14 cellular contexts compared by ENCODE assay signal in genomic region chr4:81690871-81691270, GRCh38.
DNase-seq lines count a peak whose midpoint lies in the region; ATAC-seq and TF ChIP-seq lines count a peak whose summit lies in the region.
"Had no signal": no experiment of that assay in that cellular context is flagged by ENCODE, and none has a peak within 500 bp of the region (broad histone marks: within the 10 kb centered on the region; RNA-seq: fewer than 3 reads in every experiment).

No MANE protein-coding gene starts in this region.

- H3K36me3 ChIP-seq in OCI-LY7 (ENCODE audit: insufficient read depth, low read length) (no peaks in the 10 kb centered on the region), parathyroid adenoma (ENCODE audit: control insufficient read depth, insufficient read depth, low read length) (no peaks in the 10 kb centered on the region)
- H3K36me3 ChIP-seq in effector memory CD4-positive, alpha-beta T cell (ENCODE audit: control insufficient read depth, insufficient read depth, low read length), result no peaks in the 10 kb centered on the region

- no peaks in the 10 kb centered on the region; the same call in 1 of the 2 replicates for H3K9me3 ChIP-seq in OCI-LY7 (ENCODE audit: low read length)
- H3K9me3 ChIP-seq in parathyroid adenoma (ENCODE audit: control insufficient read depth, low read length), result no peaks in the 10 kb centered on the region
- no peaks in the 10 kb centered on the region for H3K9me3 ChIP-seq in effector memory CD4-positive, alpha-beta T cell (ENCODE audit: control insufficient read depth, low read length)
- H3K9me3 ChIP-seq: Caco-2 had no signal

- H3K4me3 ChIP-seq in OCI-LY7 (ENCODE audit: low read depth, low read length, poor library complexity, severe bottlenecking) (no peak overlapping the region), parathyroid adenoma (ENCODE audit: low read depth, low read length) (no peak overlapping the region)
- H3K4me3 ChIP-seq in effector memory CD4-positive, alpha-beta T cell (ENCODE audit: insufficient read depth, low read depth, low read length, poor library complexity, severe bottlenecking), result no peak overlapping the region
- H3K4me3 ChIP-seq: GM23248 had no signal

- peaks cover 27% of the 10 kb centered on the region for H3K4me1 ChIP-seq in OCI-LY7 (ENCODE audit: insufficient read depth, low read length, poor library complexity, severe bottlenecking)
- peaks cover 11% of the 10 kb centered on the region for H3K4me1 ChIP-seq in parathyroid adenoma
- no peaks in the 10 kb centered on the region for H3K4me1 ChIP-seq in effector memory CD4-positive, alpha-beta T cell (ENCODE audit: control insufficient read depth, insufficient read depth, low read length, poor library complexity, severe bottlenecking)
- H3K4me1 ChIP-seq: Caco-2 had no signal

- POLR2A ChIA-PET in OCI-LY7 (lab: Charles Lee) (interaction anchor here (0.6 kb wide), 1 partner anchor 258 kb away, joined by 3 read pairs; no protein-coding TSS in a partner anchor), WTC11 (lab: Charles Lee) (no interaction called here)

- no peaks in the 10 kb centered on the region for H3K79me2 ChIP-seq in OCI-LY7 (ENCODE audit: insufficient read depth, low read depth, low read length)
- H3K79me2 ChIP-seq in parathyroid adenoma, result no peaks in the 10 kb centered on the region

- H3K27ac ChIP-seq in OCI-LY7 (ENCODE audit: low read depth, low read length, poor library complexity, severe bottlenecking), result peak overlapping the region; percentile 26
- H3K27ac ChIP-seq in parathyroid adenoma, result no peak overlapping the region
- H3K27ac ChIP-seq in effector memory CD4-positive, alpha-beta T cell (ENCODE audit: insufficient read depth, low read length, poor library complexity, severe bottlenecking), result no peak overlapping the region
- H3K27ac ChIP-seq: C4-2B, GM23248, HL-60 had no signal

- no peak overlapping the region for H3K4me3 Mint-ChIP-seq in WTC11
- H3K4me3 Mint-ChIP-seq: B cell; CD4-positive, alpha-beta T cell had no signal

- H3K27me3 ChIP-seq in parathyroid adenoma (ENCODE audit: control insufficient read depth, insufficient read depth, low read length), result no peaks in the 10 kb centered on the region
- no peaks in the 10 kb centered on the region for H3K27me3 ChIP-seq in effector memory CD4-positive, alpha-beta T cell (replicated peaks; ENCODE audit: control insufficient read depth, insufficient read depth, low read length, poor library complexity, severe bottlenecking)

- H3K9me3 Mint-ChIP-seq in WTC11, result peaks cover 4% of the 10 kb centered on the region
- H3K9me3 Mint-ChIP-seq: CD4-positive, alpha-beta T cell had no signal

- H3K36me3 Mint-ChIP-seq in WTC11, result no peaks in the 10 kb centered on the region

- H3K4me2 ChIP-seq in OCI-LY7 (ENCODE audit: low read length), result peak overlapping the region; percentile 42; the same call in 1 of the 2 replicates
- no peak overlapping the region for H3K4me2 ChIP-seq in parathyroid adenoma (ENCODE audit: low read length)

- H3K9ac ChIP-seq in parathyroid adenoma, result no peak overlapping the region
- H3K9ac ChIP-seq: GM23248 had no signal

- peak; percentile 1 for DNase-seq in activated gamma-delta T cell (lab: John Stamatoyannopoulos, UW)
- no peak for DNase-seq in activated gamma-delta T cell treated with Interleukin-2 at 50 U/mL for 16 hours
- DNase-seq in OCI-LY7 (ENCODE audit: low spot score), result peak; percentile 62
- DNase-seq in NCI-H446 treated with DMSO at 0.1 percent for 48 hours (lab: John Stamatoyannopoulos, UW), result no peak
- DNase-seq in effector memory CD4-positive, alpha-beta T cell, result no peak
- no peak for DNase-seq in WTC11 (ENCODE audit: low spot score)
- DNase-seq: Caco-2; CD4-positive, alpha-beta T cell; GM23248; HCEC 1CT had no signal

- no peak for ATAC-seq in WTC11

- intact Hi-C loops in OCI-LY7 (cut with micrococcal nuclease; ENCODE audit: unreplicated experiment), result no loop called here

- H3K27me3 Mint-ChIP-seq in WTC11 (ENCODE audit: low read depth), result no peaks in the 10 kb centered on the region
- H3K27me3 Mint-ChIP-seq: CD4-positive, alpha-beta T cell had no signal

- peak overlapping the region; percentile 77 for H2AFZ ChIP-seq in OCI-LY7 (ENCODE audit: low read length)
- H2AFZ ChIP-seq in parathyroid adenoma, result peak overlapping the region; percentile 56
- H2AFZ ChIP-seq: GM23248 had no signal

- H3K27ac Mint-ChIP-seq in WTC11, result no peak overlapping the region
- H3K27ac Mint-ChIP-seq: B cell; CD4-positive, alpha-beta T cell had no signal

- CTCF ChIA-PET in OCI-LY7 (lab: Charles Lee; ENCODE audit: unreplicated experiment), result no interaction called here
- CTCF ChIA-PET in WTC11 (lab: Charles Lee), result no interaction called here

- BruUV-seq in OCI-LY7 (replicated peaks; lab: Mats Ljungman, UMichigan), result no TSS peak

- H4K20me1 ChIP-seq in OCI-LY7 (ENCODE audit: insufficient read depth, low read length), result no peaks in the 10 kb centered on the region

- no peak for TF ChIP-seq CTCF in OCI-LY7 (conservative IDR thresholded peaks at IDR 0.05; ENCODE audit: low read length)
- TF ChIP-seq CTCF in parathyroid adenoma (IDR thresholded peaks at IDR 0.05), result no peak
- no peak for TF ChIP-seq CTCF in WTC11 (IDR thresholded peaks at IDR 0.05)

- H3K4me1 Mint-ChIP-seq in WTC11, result peaks cover 4% of the 10 kb centered on the region

- H3K9me2 ChIP-seq in OCI-LY7 (ENCODE audit: insufficient read depth, low read length), result no peaks in the 10 kb centered on the region

TF ChIP-seq in WTC11, 78 proteins besides CTCF, POLR2A, EP300 and RAD21 (continues in another document):
- TF ChIP-seq ATF3 (CRISPR knock-in tag; conservative IDR thresholded peaks at IDR 0.05), result no peak
- no peak for TF ChIP-seq ZNF423 (CRISPR knock-in tag; IDR thresholded peaks at IDR 0.05)
- TF ChIP-seq, protein P1, sequence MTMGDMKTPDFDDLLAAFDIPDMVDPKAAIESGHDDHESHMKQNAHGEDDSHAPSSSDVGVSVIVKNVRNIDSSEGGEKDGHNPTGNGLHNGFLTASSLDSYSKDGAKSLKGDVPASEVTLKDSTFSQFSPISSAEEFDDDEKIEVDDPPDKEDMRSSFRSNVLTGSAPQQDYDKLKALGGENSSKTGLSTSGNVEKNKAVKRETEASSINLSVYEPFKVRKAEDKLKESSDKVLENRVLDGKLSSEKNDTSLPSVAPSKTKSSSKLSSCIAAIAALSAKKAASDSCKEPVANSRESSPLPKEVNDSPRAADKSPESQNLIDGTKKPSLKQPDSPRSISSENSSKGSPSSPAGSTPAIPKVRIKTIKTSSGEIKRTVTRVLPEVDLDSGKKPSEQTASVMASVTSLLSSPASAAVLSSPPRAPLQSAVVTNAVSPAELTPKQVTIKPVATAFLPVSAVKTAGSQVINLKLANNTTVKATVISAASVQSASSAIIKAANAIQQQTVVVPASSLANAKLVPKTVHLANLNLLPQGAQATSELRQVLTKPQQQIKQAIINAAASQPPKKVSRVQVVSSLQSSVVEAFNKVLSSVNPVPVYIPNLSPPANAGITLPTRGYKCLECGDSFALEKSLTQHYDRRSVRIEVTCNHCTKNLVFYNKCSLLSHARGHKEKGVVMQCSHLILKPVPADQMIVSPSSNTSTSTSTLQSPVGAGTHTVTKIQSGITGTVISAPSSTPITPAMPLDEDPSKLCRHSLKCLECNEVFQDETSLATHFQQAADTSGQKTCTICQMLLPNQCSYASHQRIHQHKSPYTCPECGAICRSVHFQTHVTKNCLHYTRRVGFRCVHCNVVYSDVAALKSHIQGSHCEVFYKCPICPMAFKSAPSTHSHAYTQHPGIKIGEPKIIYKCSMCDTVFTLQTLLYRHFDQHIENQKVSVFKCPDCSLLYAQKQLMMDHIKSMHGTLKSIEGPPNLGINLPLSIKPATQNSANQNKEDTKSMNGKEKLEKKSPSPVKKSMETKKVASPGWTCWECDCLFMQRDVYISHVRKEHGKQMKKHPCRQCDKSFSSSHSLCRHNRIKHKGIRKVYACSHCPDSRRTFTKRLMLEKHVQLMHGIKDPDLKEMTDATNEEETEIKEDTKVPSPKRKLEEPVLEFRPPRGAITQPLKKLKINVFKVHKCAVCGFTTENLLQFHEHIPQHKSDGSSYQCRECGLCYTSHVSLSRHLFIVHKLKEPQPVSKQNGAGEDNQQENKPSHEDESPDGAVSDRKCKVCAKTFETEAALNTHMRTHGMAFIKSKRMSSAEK (CRISPR knock-in tag; IDR thresholded peaks at IDR 0.05; ENCODE audit: borderline replicate concordance), result no peak
- no peak for TF ChIP-seq ZNF281 (CRISPR knock-in tag; IDR thresholded peaks at IDR 0.05)
- TF ChIP-seq KAT7 (CRISPR knock-in tag; IDR thresholded peaks at IDR 0.05; ENCODE audit: borderline replicate concordance), result no peak
- TF ChIP-seq NFYB (CRISPR knock-in tag; conservative IDR thresholded peaks at IDR 0.05; ENCODE audit: low read depth), result no peak
- no peak for TF ChIP-seq SMAD4 (CRISPR knock-in tag; IDR thresholded peaks at IDR 0.05)
- TF ChIP-seq OVOL2 (CRISPR knock-in tag; IDR thresholded peaks at IDR 0.05; ENCODE audit: borderline replicate concordance), result no peak
- no peak for TF ChIP-seq RELA (CRISPR knock-in tag; IDR thresholded peaks at IDR 0.05; ENCODE audit: borderline replicate concordance)
- TF ChIP-seq ZNF219 (CRISPR knock-in tag; IDR thresholded peaks at IDR 0.05; ENCODE audit: borderline replicate concordance), result no peak

Comparison
In these comparisons a context has a peak if more than half of its experiments do, and no peak if none do; other contexts are left out.
1. DNase-seq: peak in activated gamma-delta T cell (single experiment) and OCI-LY7 (single experiment); none in activated gamma-delta T cell treated with Interleukin-2 at 50 U/mL for 16 hours (single experiment), NCI-H446 treated with DMSO at 0.1 percent for 48 hours (single experiment), effector memory CD4-positive, alpha-beta T cell (0 of 3) and WTC11 (single experiment).